Comparison of ENCODE assay signal across 12 cellular contexts in the genomic region with DNA sequence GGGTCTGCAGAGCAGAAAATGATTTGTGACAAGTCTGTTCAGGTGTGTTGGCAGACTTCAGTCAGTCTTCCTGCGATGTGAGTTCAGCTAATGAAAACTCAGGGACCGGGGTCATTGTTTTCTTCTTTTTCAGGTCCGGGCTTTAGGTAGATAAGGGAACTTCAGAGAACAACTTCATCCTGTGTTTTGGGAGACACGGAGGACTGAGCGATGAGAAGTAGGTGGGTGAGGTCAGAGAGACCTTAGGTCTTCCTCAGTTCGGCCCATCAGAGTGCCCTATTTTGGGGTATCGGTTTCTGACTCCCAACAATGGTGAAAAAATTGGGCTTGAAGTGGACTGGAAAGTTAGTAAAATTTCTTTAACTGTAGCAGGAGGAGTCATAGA.
A peak's percentile ranks its signal among the peaks of the same experiment; 100 is the strongest.
DNase-seq lines count a peak whose midpoint lies in the region; ATAC-seq and TF ChIP-seq lines count a peak whose summit lies in the region.
"Had no signal": no experiment of that assay in that cellular context is flagged by ENCODE, and none has a peak within 500 bp of the region (broad histone marks: within the 10 kb centered on the region; RNA-seq: fewer than 3 reads in every experiment).

No MANE protein-coding gene starts in this region.

- no peaks in the 10 kb centered on the region for H3K4me1 ChIP-seq in uterus

- intact Hi-C loops in dorsolateral prefrontal cortex (cut with DNase I) (no loop called here), uterus (cut with DNase I; ENCODE audit: low total_unique reads) (no loop called here)

- H3K9me3 ChIP-seq in uterus, result no peaks in the 10 kb centered on the region

- DNase-seq in dorsolateral prefrontal cortex (no peak), HuH-7 (ENCODE audit: low spot score) (no peak), NOMO-1 treated with DMSO at 0.1 percent for 48 hours (lab: John Stamatoyannopoulos, UW; ENCODE audit: unreplicated experiment) (no peak), OCI-M1 (lab: John Stamatoyannopoulos, UW) (no peak), uterus (no peak)
- DNase-seq: effector CD8-positive, alpha-beta T cell; right cardiac atrium; SW 1271 had no signal

- no peak overlapping the region for H3K4me3 ChIP-seq in dorsolateral prefrontal cortex
- H3K4me3 ChIP-seq in uterus, result no peak overlapping the region

- TF ChIP-seq POLR2A in uterus (IDR thresholded peaks at IDR 0.05), result no peak

- H3K27ac ChIP-seq in dorsolateral prefrontal cortex (peak overlapping the region in 31 of 59 donors; percentile 2 to 77 (median 39)), uterus (no peak overlapping the region)
- H3K27ac ChIP-seq: C4-2B had no signal

- no peaks in the 10 kb centered on the region for H3K36me3 ChIP-seq in uterus

- TF ChIP-seq CTCF in dorsolateral prefrontal cortex (IDR thresholded peaks at IDR 0.05 in 54 of 56, conservative IDR thresholded peaks at IDR 0.05 in 2 of 56; ENCODE audit: low read depth in 1 of 56, partially characterized antibody in 56 of 56) (no peak), uterus (IDR thresholded peaks at IDR 0.05) (no peak)

- H3K27me3 ChIP-seq in dorsolateral prefrontal cortex (peaks cover 0 to 8% (median 0%) of the 10 kb centered on the region in 45 donors), uterus (no peaks in the 10 kb centered on the region)

- ATAC-seq in GM18519 (IDR thresholded peaks at IDR 0.05; ENCODE audit: low FRiP score, unreplicated experiment) (peak; percentile 6), GM21529 (IDR thresholded peaks at IDR 0.05; ENCODE audit: unreplicated experiment) (peak; percentile 35), HG03135 (IDR thresholded peaks at IDR 0.05; ENCODE audit: unreplicated experiment) (peak; percentile 28)
- ATAC-seq: right cardiac atrium had no signal

Comparison
In these comparisons a context has a peak if more than half of its experiments do, and no peak if none do; other contexts are left out.
1. H3K27ac ChIP-seq: peak in dorsolateral prefrontal cortex (31 of 59); none in uterus (0 of 2).
2. Peak in every context shown above with its lines, with median percentiles within 50 percentile points of each other: ATAC-seq.